Comparison of ENCODE assay signal across 8 cellular contexts in the genomic region with DNA sequence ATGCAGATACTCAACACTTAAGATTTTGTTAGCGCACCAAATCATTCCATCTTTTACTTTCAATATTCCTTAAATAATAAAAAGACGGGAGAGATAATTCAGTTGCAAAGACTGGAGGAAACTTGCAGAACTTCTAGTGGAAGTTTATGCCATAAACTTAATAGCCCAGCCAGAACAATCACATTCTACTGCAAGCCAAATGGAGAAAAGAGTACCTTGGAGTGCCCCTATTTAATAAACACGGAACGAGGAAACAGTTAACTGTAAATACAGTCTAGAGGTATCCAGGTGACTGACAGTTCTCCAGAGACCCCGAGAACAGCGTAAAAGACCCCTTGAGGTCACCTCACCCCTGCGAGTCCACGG. TPM values are rescaled to one million over a fixed set of nuclear protein-coding genes. Genes with fewer than 3 reads are reported as not detected.
A peak's percentile ranks its signal among the peaks of the same experiment; 100 is the strongest.
DNase-seq lines count a peak whose midpoint lies in the region; ATAC-seq and TF ChIP-seq lines count a peak whose summit lies in the region.

No MANE protein-coding gene starts in this region.

- peak overlapping the region; percentile 93 for H3K4me3 Mint-ChIP-seq in mesothelial cell of epicardium

- no peaks in the 10 kb centered on the region for H3K9me3 ChIP-seq in mammary epithelial cell (replicated peaks; ENCODE audit: insufficient read depth, low read length)

- no peaks in the 10 kb centered on the region for H3K27me3 ChIP-seq in mammary epithelial cell (ENCODE audit: insufficient read depth, low read length)

- BruUV-seq in mammary epithelial cell (replicated peaks; lab: Mats Ljungman, UMichigan): no TSS peak

- DNase-seq in AG09309 (ENCODE audit: low read depth) (no peak), mammary epithelial cell (no peak), mesothelial cell of epicardium (ENCODE audit: low spot score in 2 of 2, unreplicated experiment in 2 of 2) (no peak), hippocampal formation (lab: John Stamatoyannopoulos, UW) (no peak), UCSD-AML1 (lab: John Stamatoyannopoulos, UW; ENCODE audit: unreplicated experiment) (no peak)
- no peak for DNase-seq in stimulated activated naive CD4-positive, alpha-beta T cell (lab: John Stamatoyannopoulos, UW)

- H3K36me3 Mint-ChIP-seq in mesothelial cell of epicardium: peaks cover 6% of the 10 kb centered on the region

- peaks cover 56% of the 10 kb centered on the region for H3K4me1 Mint-ChIP-seq in mesothelial cell of epicardium

- CTCF ChIA-PET in mammary epithelial cell (lab: Charles Lee; ENCODE audit: low non-redundant PET): no interaction called here

- peak overlapping the region; percentile 99 for H3K27ac Mint-ChIP-seq in mesothelial cell of epicardium

- H3K9me3 Mint-ChIP-seq in mesothelial cell of epicardium: no peaks in the 10 kb centered on the region

- dilution Hi-C loops in mammary epithelial cell (cut with HindIII; ENCODE audit: low sequenced_read_pairs): no loop called here

- H3K27me3 Mint-ChIP-seq in mesothelial cell of epicardium (ENCODE audit: low read depth): no peaks in the 10 kb centered on the region

- H3K36me3 ChIP-seq in mammary epithelial cell (ENCODE audit: insufficient read depth, low read length): no peaks in the 10 kb centered on the region

- peaks cover 17% of the 10 kb centered on the region for H3K4me1 ChIP-seq in mammary epithelial cell (ENCODE audit: insufficient read depth, low read length)

- H3K4me3 ChIP-seq in AG09309 (ENCODE audit: control insufficient read depth, low read depth, low read length) (peak overlapping the region; percentile 61), mammary epithelial cell (replicated peaks in 1 of 3; ENCODE audit: insufficient read depth in 1 of 3, low read depth in 2 of 3, low read length in 3 of 3) (peak overlapping the region; percentile 58 to 90 (median 83))

- H3K79me2 ChIP-seq in mammary epithelial cell (ENCODE audit: insufficient read depth, low read length): peaks cover 53% of the 10 kb centered on the region

- intact Hi-C loops in mammary epithelial cell (cut with micrococcal nuclease): no loop called here

- peak overlapping the region; percentile 94 for H3K4me2 ChIP-seq in mammary epithelial cell (ENCODE audit: insufficient read depth, low read depth, low read length)

- TF ChIP-seq CTCF in AG09309 (IDR thresholded peaks at IDR 0.05; ENCODE audit: control insufficient read depth, insufficient read depth, low read depth, low read length, missing control alignments): no peak
- TF ChIP-seq CTCF in mammary epithelial cell (conservative IDR thresholded peaks at IDR 0.05 in 1 of 2, IDR thresholded peaks at IDR 0.05 in 1 of 2; ENCODE audit: extremely low read depth in 1 of 2, insufficient read depth in 1 of 2, low read depth in 1 of 2, low read length in 2 of 2): no peak
- TF ChIP-seq CTCF in mesothelial cell of epicardium (IDR thresholded peaks at IDR 0.05; ENCODE audit: unreplicated experiment): no peak

- H4K20me1 ChIP-seq in mammary epithelial cell (ENCODE audit: insufficient read depth, low read length): no peaks in the 10 kb centered on the region

- in situ Hi-C loops in mammary epithelial cell (cut with MboI; ENCODE audit: low sequenced_read_pairs in 2 of 2): loop anchor here in 1 of 2 donors (25.0 kb wide), 1 partner anchor 1978 kb away; a partner anchor contains a TSS

- 0% methylated on average over 5 of the region's 8 CpGs for WGBS in mammary epithelial cell (ENCODE audit: low coverage, missing lambda C conversion rate)

- H2AFZ ChIP-seq in mammary epithelial cell (ENCODE audit: low read depth, low read length): peak overlapping the region; percentile 93

- H3K9ac ChIP-seq in mammary epithelial cell (ENCODE audit: insufficient read depth, low read length): peak overlapping the region; percentile 93

- ATAC-seq in GM19035 (IDR thresholded peaks at IDR 0.05; ENCODE audit: unreplicated experiment): peak; percentile 24
- ATAC-seq in HG03558 (IDR thresholded peaks at IDR 0.05; ENCODE audit: extremely low read depth, unreplicated experiment): peak; percentile 6

- peak overlapping the region; percentile 87 for H3K27ac ChIP-seq in mammary epithelial cell (ENCODE audit: insufficient read depth, low read depth, low read length)

RNA-seq across cellular contexts. Expression of a gene that starts 0.6 kb away (rescaled TPM):
- 10 to 100 TPM; 13.0 to 17.6 TPM for total RNA-seq in mammary epithelial cell
- 12.6 TPM for polyA plus RNA-seq in mammary epithelial cell
- polyA minus RNA-seq in mammary epithelial cell: 6.1 TPM
- 26.6 to 27.1 TPM (median 27.0 TPM) in 3 replicates for total RNA-seq in mesothelial cell of epicardium
